In genomic region chr9:33263131-33263935, GRCh38 we compare ENCODE assay signal across 8 cellular contexts. TPM values are rescaled to one million over a fixed set of nuclear protein-coding genes. Genes with fewer than 3 reads are reported as not detected.
A peak's percentile ranks its signal among the peaks of the same experiment; 100 is the strongest.
DNase-seq lines count a peak whose midpoint lies in the region; ATAC-seq and TF ChIP-seq lines count a peak whose summit lies in the region.

No MANE protein-coding gene starts in this region.

- peaks cover 76% of the 10 kb centered on the region for H3K36me3 ChIP-seq in HAP-1 (replicated peaks)
- peaks cover 2 to 48% (median 42%) of the 10 kb centered on the region in 4 donors for H3K36me3 ChIP-seq in liver (ENCODE audit: control insufficient read depth in 4 of 4, insufficient read depth in 3 of 4, low read depth in 1 of 4, low read length in 3 of 4)
- H3K36me3 ChIP-seq in testis (ENCODE audit: low read depth, missing control alignments): no peaks in the 10 kb centered on the region

- peak overlapping the region; percentile 90 for H3K4me3 ChIP-seq in HAP-1
- H3K4me3 ChIP-seq in liver (ENCODE audit: low read depth in 1 of 3, low read length in 3 of 3): peak overlapping the region; percentile 83 to 97 (median 97)
- peak overlapping the region; percentile 89 to 99 for H3K4me3 ChIP-seq in testis

- intact Hi-C loops in testis (cut with DNase I; ENCODE audit: low total_unique reads): no loop called here

- TF ChIP-seq POLR2A in testis (IDR thresholded peaks at IDR 0.05): no peak

- no peaks in the 10 kb centered on the region for H3K27me3 ChIP-seq in HAP-1 (ENCODE audit: low read depth)
- H3K27me3 ChIP-seq in liver (ENCODE audit: control insufficient read depth in 4 of 4, insufficient read depth in 4 of 4, low read length in 3 of 4): no peaks in the 10 kb centered on the region
- H3K27me3 ChIP-seq in testis: no peaks in the 10 kb centered on the region

- H3K4me1 ChIP-seq in HAP-1 (peaks cover 10% of the 10 kb centered on the region), liver (ENCODE audit: control insufficient read depth in 4 of 4, insufficient read depth in 4 of 4, low read length in 3 of 4) (peaks cover 0 to 27% (median 16%) of the 10 kb centered on the region in 4 donors), testis (peaks cover 17% of the 10 kb centered on the region)

- no peak for TF ChIP-seq CTCF in liver (IDR thresholded peaks at IDR 0.05; ENCODE audit: low read depth, low read length, missing input control)
- no peak for TF ChIP-seq CTCF in testis (IDR thresholded peaks at IDR 0.05)

- in situ Hi-C loops in HAP-1 (cut with MboI; ENCODE audit: low sequenced_read_pairs): no loop called here

- no peak for ATAC-seq in HG03175 (IDR thresholded peaks at IDR 0.05; ENCODE audit: unreplicated experiment)

- DNase-seq in ELF-1 (ENCODE audit: low read depth, low spot score) (peak; percentile 44), HAP-1 (ENCODE audit: low spot score in 2 of 2) (peak; percentile 17 to 25), OCI-M1 (lab: John Stamatoyannopoulos, UW) (peak; percentile 70), cerebellar cortex (ENCODE audit: low spot score) (peak; percentile 12), testis (peak; percentile 45), mesenteric fat pad (ENCODE audit: low spot score) (no peak)

- peak overlapping the region; percentile 83 to 85 for H3K9ac ChIP-seq in liver (ENCODE audit: low read depth in 1 of 2, low read length in 2 of 2)

- no peak for TF ChIP-seq RAD21 in liver (IDR thresholded peaks at IDR 0.05)

- no peaks in the 10 kb centered on the region for H3K9me3 ChIP-seq in HAP-1
- H3K9me3 ChIP-seq in liver (ENCODE audit: control insufficient read depth in 4 of 4, low read length in 3 of 4): no peaks in the 10 kb centered on the region
- H3K9me3 ChIP-seq in testis: no peaks in the 10 kb centered on the region

- H3K27ac ChIP-seq in liver (ENCODE audit: low read depth in 1 of 2, low read length in 2 of 2) (peak overlapping the region; percentile 86 to 89), testis (peak overlapping the region in 1 of 2 donors; percentile 88)

- 15% methylated on average over 20 of the region's 20 CpGs for WGBS in liver
- WGBS in testis, 2 donors: 8 to 22% methylated on average over 5 to 20 of the region's 20 CpGs

TF ChIP-seq in liver, 16 proteins besides CTCF, POLR2A, EP300 and RAD21:
- no peak for TF ChIP-seq ATF3 (IDR thresholded peaks at IDR 0.05)
- TF ChIP-seq HNF4A (conservative IDR thresholded peaks at IDR 0.05): peak in 1 of 2 donors; percentile 16

RNA-seq across cellular contexts. Expression of gene BAG1, which starts 1.2 kb away (rescaled TPM):
- total RNA-seq in liver (10 to 100 TPM; 35.1 to 49.4 TPM), testis (100 to 1,000 TPM in 1 of 2 donors, 10 to 100 TPM in 1; 96.6 to 147 TPM), mesenteric fat pad (131 TPM)
- polyA plus RNA-seq in liver (10 to 100 TPM; 36.6 to 55.2 TPM), testis (ENCODE audit: insufficient read depth, low read depth, low replicate concordance) (203 TPM)

RNA-seq across cellular contexts. Expression of gene CHMP5, which starts 1.5 kb away (rescaled TPM):
- total RNA-seq in liver (10 to 100 TPM; 23.2 to 26.5 TPM), testis (10 to 100 TPM; 53.2 to 57.0 TPM), mesenteric fat pad (52.0 TPM)
- polyA plus RNA-seq in liver (10 to 100 TPM; 29.0 to 34.8 TPM), testis (ENCODE audit: insufficient read depth, low read depth, low replicate concordance) (84.1 TPM)

RNA-seq across cellular contexts. Expression of gene SPINK4, which starts 23.4 kb away (rescaled TPM):
- total RNA-seq in liver: under 1 TPM in 1 of 2 donors, not detected in 1; 0.70 TPM
- not detected for polyA plus RNA-seq in liver
- total RNA-seq in testis: not detected
- not detected for polyA plus RNA-seq in testis (ENCODE audit: insufficient read depth, low read depth, low replicate concordance)
- total RNA-seq in mesenteric fat pad: not detected

RNA-seq across cellular contexts. Expression of gene NFX1, which starts 27.0 kb away (rescaled TPM):
- total RNA-seq in liver (10 to 100 TPM; 14.1 to 27.9 TPM), testis (10 to 100 TPM; 46.7 to 48.6 TPM), mesenteric fat pad (39.1 TPM)
- polyA plus RNA-seq in liver (10 to 100 TPM; 13.7 to 15.1 TPM), testis (ENCODE audit: insufficient read depth, low read depth, low replicate concordance) (30.0 TPM)
